Comparison of ENCODE assay signal across 16 cellular contexts in the genomic region with DNA sequence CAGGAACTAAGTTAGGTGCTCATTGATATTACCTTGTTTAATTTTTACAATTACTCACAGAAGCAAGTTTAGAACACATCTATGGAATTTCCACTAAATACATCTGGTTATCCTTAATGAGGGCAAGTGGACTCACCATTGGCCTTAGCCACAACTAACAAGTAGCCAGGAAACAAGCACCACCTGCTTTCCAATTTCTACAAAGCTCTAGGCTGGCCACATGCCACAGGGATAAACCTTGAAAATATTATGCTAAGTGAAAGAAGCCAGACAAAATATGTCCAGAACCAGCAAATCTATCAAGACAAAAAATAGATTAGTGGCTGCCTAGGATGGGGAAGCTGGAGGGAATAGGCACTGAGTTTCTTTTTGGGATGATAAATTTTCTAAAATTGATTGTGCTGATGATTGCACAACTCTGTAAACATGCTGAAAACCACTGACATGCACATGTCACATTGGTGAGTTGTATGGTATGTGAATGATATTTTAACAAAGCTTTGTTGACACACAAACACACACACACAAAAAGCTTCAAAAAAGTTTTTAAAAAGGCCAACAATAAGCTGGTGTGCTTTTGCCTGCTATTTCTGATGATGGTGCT.
"Had no signal": no experiment of that assay in that cellular context is flagged by ENCODE, and none has a peak within 500 bp of the region (broad histone marks: within the 10 kb centered on the region; RNA-seq: fewer than 3 reads in every experiment).

No MANE protein-coding gene starts in this region.

- H2AFZ ChIP-seq: neural progenitor cell had no signal

- H3K9me3 ChIP-seq: heart right ventricle, ovary, testis, upper lobe of right lung had no signal

- H3K27ac ChIP-seq: foreskin keratinocyte, heart right ventricle, neural progenitor cell, ovary, testis, upper lobe of right lung, WERI-Rb-1 had no signal

- H3K27me3 ChIP-seq: foreskin keratinocyte, heart right ventricle, neural progenitor cell, ovary, testis, upper lobe of right lung had no signal

- H3K4me2 ChIP-seq: neural progenitor cell had no signal

- H3K9ac ChIP-seq: neural progenitor cell had no signal

- H3K4me1 ChIP-seq: foreskin keratinocyte, neural progenitor cell, testis had no signal

- H3K4me3 ChIP-seq: heart right ventricle, neural progenitor cell, ovary, testis, upper lobe of right lung had no signal

- ATAC-seq: activated CD4-positive, alpha-beta T cell treated with anti-CD3 and anti-CD28 coated beads for 36 hours; activated CD8-positive, alpha-beta T cell treated with anti-CD3 and anti-CD28 coated beads for 36 hours; activated T-cell treated with anti-CD3 and anti-CD28 coated beads, Interleukin-2, amount 50 U/mL, for 72 hours; esophagus mucosa; foreskin keratinocyte; heart right ventricle; upper lobe of right lung had no signal

- H3K36me3 ChIP-seq: neural progenitor cell, ovary, WERI-Rb-1 had no signal

- DNase-seq: activated CD4-positive, alpha-beta T cell treated with anti-CD3 and anti-CD28 coated beads for 36 hours; activated CD8-positive, alpha-beta memory T cell treated with anti-CD3 and anti-CD28 coated beads, Interleukin-2, amount 50 U/mL, for 4 hours; activated CD8-positive, alpha-beta T cell treated with anti-CD3 and anti-CD28 coated beads for 36 hours; activated naive CD8-positive, alpha-beta T cell treated with anti-CD3 and anti-CD28 coated beads, Interleukin-2, amount 10 ng/mL, durations not matched to agents 7 days and 5 days; activated T-cell treated with anti-CD3 and anti-CD28 coated beads, Interleukin-2, amount 50 U/mL, for 72 hours; aorta; foreskin keratinocyte; heart right ventricle; ovary; stimulated activated CD4-positive, alpha-beta T cell treated with anti-CD3 and anti-CD28 coated beads, Interleukin-15, amount 100 ng/mL, for 24 hours; stimulated activated CD4-positive, alpha-beta T cell treated with anti-CD3 and anti-CD28 coated beads, Interleukin-4, amount 100 ng/mL, for 24 hours; testis; upper lobe of right lung; WERI-Rb-1 had no signal
